10 cellular contexts compared by ENCODE assay signal in the genomic region with DNA sequence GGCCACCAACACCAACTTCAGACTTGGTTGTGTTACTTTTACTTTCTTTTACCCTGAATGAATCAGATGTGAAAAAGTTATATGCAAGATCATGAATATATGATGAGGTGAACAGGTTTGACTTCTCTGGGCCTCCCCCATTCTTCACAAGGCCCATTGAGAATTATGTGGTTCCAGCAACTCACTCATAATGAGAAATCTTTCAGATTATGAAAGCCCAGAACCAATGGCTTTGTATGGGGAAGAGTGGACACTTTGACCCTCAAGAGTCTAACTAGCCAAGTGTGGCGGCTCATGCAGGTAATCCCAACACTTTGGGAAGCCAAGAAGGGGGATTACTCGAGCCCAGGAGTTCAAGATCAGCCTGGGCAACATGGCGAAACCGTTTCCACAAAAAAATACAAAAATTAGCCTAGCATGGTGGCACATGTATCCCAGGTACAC. TPM values are rescaled to one million over a fixed set of nuclear protein-coding genes. Genes with fewer than 3 reads are reported as not detected.
DNase-seq lines count a peak whose midpoint lies in the region; ATAC-seq lines count a peak whose summit lies in the region.
"Had no signal": no experiment of that assay in that cellular context is flagged by ENCODE, and none has a peak within 500 bp of the region (broad histone marks: within the 10 kb centered on the region; RNA-seq: fewer than 3 reads in every experiment).

No MANE protein-coding gene starts in this region.

- peak; percentile 38 for ATAC-seq in GM18519 (IDR thresholded peaks at IDR 0.05; ENCODE audit: low FRiP score, unreplicated experiment)
- peak; percentile 36 for ATAC-seq in GM19468 (IDR thresholded peaks at IDR 0.05; ENCODE audit: extremely low read depth, unreplicated experiment)
- ATAC-seq in HG03064 (IDR thresholded peaks at IDR 0.05; ENCODE audit: low read depth, unreplicated experiment): peak; percentile 60
- ATAC-seq in central memory CD8-positive, alpha-beta T cell (replicated peaks; ENCODE audit: extremely low read depth, poor library complexity, severe bottlenecking): peak; percentile 49
- no peak for ATAC-seq in left ventricle myocardium superior

- H3K36me3 Mint-ChIP-seq in central memory CD8-positive, alpha-beta T cell (ENCODE audit: insufficient read depth): peaks cover 37% of the 10 kb centered on the region

- no peak overlapping the region for H3K27ac Mint-ChIP-seq in central memory CD8-positive, alpha-beta T cell (ENCODE audit: low read depth)
- H3K27ac Mint-ChIP-seq: activated T-helper 2 cell treated with anti-CD3 and anti-CD28 coated beads, Interferon-gamma antibody, Interleukin-2, Interleukin-4, amounts not matched to agents 10 μg/mL and 5 μg/mL and 100 μg/mL, durations not matched to agents 14 hours and 24 hours and 36 hours had no signal

- H3K27me3 ChIP-seq in Karpas-422 (ENCODE audit: low read length): no peaks in the 10 kb centered on the region
- H3K27me3 ChIP-seq: neutrophil had no signal

- no peaks in the 10 kb centered on the region for H3K27me3 Mint-ChIP-seq in central memory CD8-positive, alpha-beta T cell

- no peaks in the 10 kb centered on the region for H3K79me2 ChIP-seq in Karpas-422 (ENCODE audit: low read length)

- no peaks in the 10 kb centered on the region for H3K9me2 ChIP-seq in Karpas-422 (replicated peaks; ENCODE audit: insufficient read depth, low read length)
- H3K9me2 ChIP-seq: SK-N-SH had no signal

- H3K4me2 ChIP-seq in Karpas-422 (ENCODE audit: low read depth, low read length, poor library complexity, severe bottlenecking): no peak overlapping the region
- H3K4me2 ChIP-seq: SK-N-SH had no signal

- no peak for DNase-seq in central memory CD8-positive, alpha-beta T cell (ENCODE audit: low spot score in 2 of 2)
- no peak for DNase-seq in Karpas-422
- DNase-seq in DMS53 treated with DMSO at 0.1 percent for 48 hours (lab: John Stamatoyannopoulos, UW; ENCODE audit: unreplicated experiment): no peak
- no peak for DNase-seq in left ventricle myocardium superior
- DNase-seq: SK-N-SH had no signal

- H2AFZ ChIP-seq in Karpas-422 (ENCODE audit: low read length): no peak overlapping the region

- intact Hi-C loops in left ventricle myocardium superior (cut with micrococcal nuclease): no loop called here

- H4K20me1 ChIP-seq in Karpas-422 (ENCODE audit: insufficient read depth, low read depth, low read length): no peaks in the 10 kb centered on the region

- H3K27ac ChIP-seq in Karpas-422 (ENCODE audit: low read length): no peak overlapping the region
- H3K27ac ChIP-seq: neutrophil had no signal

- peaks cover 11% of the 10 kb centered on the region for H3K36me3 ChIP-seq in Karpas-422 (ENCODE audit: insufficient read depth, low read length)

- H3K4me3 ChIP-seq in Karpas-422 (ENCODE audit: low read length): no peak overlapping the region

- no peaks in the 10 kb centered on the region for H3K9me3 ChIP-seq in Karpas-422 (ENCODE audit: low read length)
- H3K9me3 ChIP-seq: neutrophil, SK-N-SH had no signal

- H3K4me1 ChIP-seq in Karpas-422 (ENCODE audit: low read length): peaks cover 30% of the 10 kb centered on the region

- no peaks in the 10 kb centered on the region for H3K4me1 Mint-ChIP-seq in central memory CD8-positive, alpha-beta T cell

- H3K9me3 Mint-ChIP-seq in central memory CD8-positive, alpha-beta T cell: no peaks in the 10 kb centered on the region
- H3K9me3 Mint-ChIP-seq: activated T-helper 2 cell treated with anti-CD3 and anti-CD28 coated beads, Interferon-gamma antibody, Interleukin-2, Interleukin-4, amounts not matched to agents 10 μg/mL and 5 μg/mL and 100 μg/mL, durations not matched to agents 14 hours and 24 hours and 36 hours had no signal

- no peak overlapping the region for H3K4me3 Mint-ChIP-seq in central memory CD8-positive, alpha-beta T cell

- no peak overlapping the region for H3K9ac ChIP-seq in Karpas-422 (ENCODE audit: low read length)
- H3K9ac ChIP-seq: SK-N-SH had no signal

RNA-seq across cellular contexts. Expression of a gene that starts 16.1 kb away (rescaled TPM):
- 38.2 and 92.3 TPM in 2 replicates for total RNA-seq in Karpas-422 (2014; rRNA removed; shearing (Covaris generic); ENCODE audit: low replicate concordance)
- total RNA-seq in left ventricle myocardium superior: 53.0 TPM

RNA-seq across cellular contexts. Expression of a gene that starts 43.5 kb away (rescaled TPM):
- 33.7 and 60.5 TPM in 2 replicates for total RNA-seq in Karpas-422 (2014; rRNA removed; shearing (Covaris generic); ENCODE audit: low replicate concordance)
- 6.1 TPM for total RNA-seq in left ventricle myocardium superior
